In the genomic region with DNA sequence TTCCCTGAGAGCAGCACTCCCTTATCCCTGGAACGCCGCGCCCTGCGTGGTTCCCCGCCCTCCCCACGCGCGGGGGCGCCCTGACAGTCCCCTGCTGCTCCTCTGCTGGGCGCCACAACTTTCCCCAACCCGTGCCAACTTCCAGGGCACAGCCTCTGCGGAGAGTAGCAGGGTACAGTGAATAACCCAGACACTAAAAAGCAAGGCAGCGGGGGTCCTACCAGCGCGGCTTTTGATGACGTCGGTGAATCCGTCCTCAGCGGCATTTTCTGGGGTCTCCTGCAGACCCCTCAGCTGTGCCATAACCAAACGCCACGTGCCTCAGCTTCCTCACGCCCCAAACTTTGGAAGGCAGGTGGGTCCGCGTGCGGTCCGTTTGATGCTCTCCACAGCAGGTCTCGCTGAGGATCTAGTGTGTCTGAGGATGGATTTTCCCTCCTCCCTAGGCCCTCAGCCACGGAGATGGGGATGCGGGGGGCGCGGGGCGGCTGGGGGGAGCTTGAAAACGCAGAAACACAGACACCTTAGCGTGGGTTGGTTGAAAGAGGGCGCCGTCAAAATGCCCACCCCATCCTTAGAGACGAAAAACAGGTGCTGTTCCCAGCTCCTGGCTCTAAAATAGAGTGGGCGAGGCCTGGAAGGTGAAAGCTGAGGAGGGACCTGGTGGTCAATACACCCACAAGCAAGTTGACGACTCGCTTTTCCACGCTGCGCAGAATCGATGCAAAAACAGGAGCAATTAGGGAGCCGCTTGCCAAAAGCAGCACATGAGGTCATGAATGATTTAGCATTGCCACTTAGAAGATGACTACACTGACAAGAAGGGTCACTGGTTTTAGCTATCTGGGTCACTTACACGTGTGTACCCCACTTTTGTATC, we compare ENCODE assay signal across 14 cellular contexts.
DNase-seq lines count a peak whose midpoint lies in the region; ATAC-seq and TF ChIP-seq lines count a peak whose summit lies in the region.
"Had no signal": no experiment of that assay in that cellular context is flagged by ENCODE, and none has a peak within 500 bp of the region (broad histone marks: within the 10 kb centered on the region; RNA-seq: fewer than 3 reads in every experiment).

No MANE protein-coding gene starts in this region.

- H3K27ac ChIP-seq in HUES48 (ENCODE audit: low read depth, low read length), result no peak overlapping the region
- no peak overlapping the region for H3K27ac ChIP-seq in left lung

- no peak for TF ChIP-seq CTCF in left lung (IDR thresholded peaks at IDR 0.05)

- H3K4me1 ChIP-seq in HUES48 (ENCODE audit: control insufficient read depth, insufficient read depth, low read length), result no peaks in the 10 kb centered on the region
- no peaks in the 10 kb centered on the region for H3K4me1 ChIP-seq in left lung

- intact Hi-C loops in left lung (cut with DNase I), result no loop called here

- ATAC-seq in left lung, result peak; percentile 73
- no peak for ATAC-seq in HG03521 (IDR thresholded peaks at IDR 0.05; ENCODE audit: unreplicated experiment)
- ATAC-seq: GM12878 had no signal

- no peak overlapping the region for H3K9ac ChIP-seq in HUES48 (ENCODE audit: low read depth, low read length)

- H3K9me3 ChIP-seq in HUES48 (ENCODE audit: control insufficient read depth, insufficient read depth, low read length), result no peaks in the 10 kb centered on the region
- H3K9me3 ChIP-seq in left lung, result no peaks in the 10 kb centered on the region

- peak overlapping the region; percentile 79 for H3K4me3 ChIP-seq in HUES48 (ENCODE audit: low read depth, low read length)
- peak overlapping the region in 1 of 2 donors; percentile 21 for H3K4me3 ChIP-seq in left lung
- H3K4me3 ChIP-seq in skeletal muscle cell (ENCODE audit: low read depth, low read length), result peak overlapping the region; percentile 37
- H3K4me3 ChIP-seq: GM12878 had no signal

- H3K27me3 ChIP-seq in HUES48 (ENCODE audit: control insufficient read depth, insufficient read depth, low read length), result peaks cover 36% of the 10 kb centered on the region
- H3K27me3 ChIP-seq in left lung, result peaks cover 0 to 10% of the 10 kb centered on the region in 2 donors

- DNase-seq in ecto neural progenitor cell (ENCODE audit: low spot score), result peak; percentile 52
- DNase-seq in left lung, result peak; percentile 24 to 41
- DNase-seq in skeletal muscle cell (ENCODE audit: low read depth), result no peak
- DNase-seq in SK-N-DZ (ENCODE audit: low spot score), result no peak
- DNase-seq in activated CD4-positive, alpha-beta T cell treated with anti-CD3 and anti-CD28 coated beads for 4 hours, result no peak
- no peak for DNase-seq in hepatic stellate cell (ENCODE audit: low spot score)
- DNase-seq: activated CD8-positive, alpha-beta memory T cell treated with anti-CD3 and anti-CD28 coated beads for 24 hours; activated naive CD8-positive, alpha-beta T cell treated with anti-CD3 and anti-CD28 coated beads, Interleukin-2, amount 10 ng/mL, durations not matched to agents 7 days and 5 days; Karpas-422; NCI-H510A; stimulated activated CD4-positive, alpha-beta T cell treated with anti-CD3 and anti-CD28 coated beads, Interleukin-1b, Interleukin-23, amount 100 ng/mL, for 48 hours had no signal

- H3K36me3 ChIP-seq in HUES48 (ENCODE audit: control insufficient read depth, insufficient read depth, low read length), result no peaks in the 10 kb centered on the region
- no peaks in the 10 kb centered on the region for H3K36me3 ChIP-seq in left lung

Comparison
In these comparisons a context has a peak if more than half of its experiments do, and no peak if none do; other contexts are left out.
1. DNase-seq: peak in ecto neural progenitor cell (single experiment) and left lung (2 of 2); none in skeletal muscle cell (single experiment), SK-N-DZ (single experiment), activated CD4-positive, alpha-beta T cell treated with anti-CD3 and anti-CD28 coated beads for 4 hours (0 of 2) and hepatic stellate cell (single experiment).